ENCODE assay signal across 19 cellular contexts in genomic region chr12:14886271-14886670, GRCh38. TPM values are rescaled to one million over a fixed set of nuclear protein-coding genes. Genes with fewer than 3 reads are reported as not detected.
A peak's percentile ranks its signal among the peaks of the same experiment; 100 is the strongest.
DNase-seq lines count a peak whose midpoint lies in the region; FAIRE-seq and TF ChIP-seq lines count a peak whose summit lies in the region.
"Had no signal": no experiment of that assay in that cellular context is flagged by ENCODE, and none has a peak within 500 bp of the region (broad histone marks: within the 10 kb centered on the region; RNA-seq: fewer than 3 reads in every experiment).

No MANE protein-coding gene starts in this region.

- H3K4me3 ChIP-seq in ACC112 (ENCODE audit: low read depth, low read length) = peak overlapping the region; percentile 50
- no peak overlapping the region for H3K4me3 ChIP-seq in astrocyte (ENCODE audit: insufficient read depth, low read depth, low read length)
- peak overlapping the region in 1 of 2 donors; percentile 55 for H3K4me3 ChIP-seq in muscle layer of colon (ENCODE audit: low read depth in 1 of 2, low read length in 2 of 2)

- H3K9me3 ChIP-seq in astrocyte (ENCODE audit: insufficient read depth, low read depth, low read length) (no peaks in the 10 kb centered on the region), muscle layer of colon (ENCODE audit: low read length) (no peaks in the 10 kb centered on the region)
- H3K9me3 ChIP-seq: colonic mucosa, neutrophil, Peyer's patch had no signal

- H3K27me3 ChIP-seq in ACC112 (ENCODE audit: insufficient read depth, low read length) (no peaks in the 10 kb centered on the region), astrocyte (ENCODE audit: insufficient read depth, low read length) (no peaks in the 10 kb centered on the region), muscle layer of colon (ENCODE audit: control insufficient read depth in 1 of 2, insufficient read depth in 2 of 2, low read length in 2 of 2) (no peaks in the 10 kb centered on the region)
- H3K27me3 ChIP-seq: colonic mucosa, Peyer's patch had no signal

- CTCF ChIA-PET in activated CD4-positive, alpha-beta memory T cell treated with anti-CD3 and anti-CD28 coated beads, Interleukin-2, amount 10 ng/mL, durations not matched to agents 7 days and 5 days (lab: Charles Lee) = no interaction called here

- H3K4me2 ChIP-seq in astrocyte (ENCODE audit: low read length) = peak overlapping the region; percentile 53

- POLR2A ChIA-PET in activated CD4-positive, alpha-beta memory T cell treated with anti-CD3 and anti-CD28 coated beads, Interleukin-2, amount 10 ng/mL, durations not matched to agents 7 days and 5 days (lab: Charles Lee) = interaction anchor here (1.3 kb wide), 1 partner anchor 16 kb away, joined by 3 read pairs; no protein-coding TSS in a partner anchor

- peaks cover 7% of the 10 kb centered on the region for H3K4me1 Mint-ChIP-seq in astrocyte (ENCODE audit: low read depth, unreplicated experiment)
- H3K4me1 Mint-ChIP-seq in activated CD4-positive, alpha-beta memory T cell treated with anti-CD3 and anti-CD28 coated beads, Interleukin-2, amount 10 ng/mL, durations not matched to agents 7 days and 5 days = peaks cover 10% of the 10 kb centered on the region

- H2AFZ ChIP-seq in ACC112 (ENCODE audit: low read length, unreplicated experiment) (peak overlapping the region; percentile 34), astrocyte (ENCODE audit: low read depth, low read length) (no peak overlapping the region)

- H3K79me2 ChIP-seq in ACC112 (ENCODE audit: control insufficient read depth, insufficient read depth, low read length, unreplicated experiment) (no peaks in the 10 kb centered on the region), astrocyte (ENCODE audit: insufficient read depth, low read length) (no peaks in the 10 kb centered on the region)

- H3K4me1 ChIP-seq in ACC112 (ENCODE audit: control insufficient read depth, insufficient read depth, low read length, unreplicated experiment) (peaks cover 12% of the 10 kb centered on the region), astrocyte (ENCODE audit: insufficient read depth, low read length) (peaks cover 4% of the 10 kb centered on the region), muscle layer of colon (ENCODE audit: insufficient read depth, low read length) (peaks cover 18% of the 10 kb centered on the region)
- H3K4me1 ChIP-seq: colonic mucosa, Peyer's patch had no signal

- peaks cover 2% of the 10 kb centered on the region for H3K27me3 Mint-ChIP-seq in astrocyte (ENCODE audit: low read depth, unreplicated experiment)
- H3K27me3 Mint-ChIP-seq in activated CD4-positive, alpha-beta memory T cell treated with anti-CD3 and anti-CD28 coated beads, Interleukin-2, amount 10 ng/mL, durations not matched to agents 7 days and 5 days = peaks cover 42% of the 10 kb centered on the region

- no peaks in the 10 kb centered on the region for H4K20me1 ChIP-seq in astrocyte (ENCODE audit: insufficient read depth, low read length)

- H3K36me3 Mint-ChIP-seq in astrocyte (ENCODE audit: low read depth, unreplicated experiment) = no peaks in the 10 kb centered on the region
- H3K36me3 Mint-ChIP-seq in activated CD4-positive, alpha-beta memory T cell treated with anti-CD3 and anti-CD28 coated beads, Interleukin-2, amount 10 ng/mL, durations not matched to agents 7 days and 5 days (ENCODE audit: low read depth) = no peaks in the 10 kb centered on the region
- H3K36me3 Mint-ChIP-seq: activated naive CD4-positive, alpha-beta T cell treated with anti-CD3 and anti-CD28 coated beads, Interleukin-2, amount 10 ng/mL, durations not matched to agents 7 days and 5 days had no signal

- TF ChIP-seq CTCF in astrocyte (IDR thresholded peaks at IDR 0.05; ENCODE audit: insufficient read depth, low read depth, low read length) = no peak

- H3K27ac Mint-ChIP-seq in astrocyte (ENCODE audit: unreplicated experiment) = no peak overlapping the region
- no peak overlapping the region for H3K27ac Mint-ChIP-seq in activated CD4-positive, alpha-beta memory T cell treated with anti-CD3 and anti-CD28 coated beads, Interleukin-2, amount 10 ng/mL, durations not matched to agents 7 days and 5 days
- H3K27ac Mint-ChIP-seq: activated CD8-positive, alpha-beta T cell treated with anti-CD3 and anti-CD28 coated beads, Interleukin-2, amount 10 ng/mL, durations not matched to agents 7 days and 5 days; activated naive CD4-positive, alpha-beta T cell treated with anti-CD3 and anti-CD28 coated beads, Interleukin-2, amount 10 ng/mL, durations not matched to agents 7 days and 5 days; T-helper 2 cell treated with Interferon-gamma antibody and Interleukin-4, amounts not matched to agents 5 μg/mL and 100 μg/mL, for 36 hours had no signal

- FAIRE-seq in astrocyte (lab: Jason Lieb, UNC) = no peak
- FAIRE-seq: G401.6 had no signal

- DNase-seq in NCI-H1105 (lab: John Stamatoyannopoulos, UW) (peak; percentile 77), astrocyte (ENCODE audit: low read depth) (no peak), cerebellar nuclear complex (lab: John Stamatoyannopoulos, UW) (no peak), AG20443 (ENCODE audit: low spot score) (no peak), substantia nigra (lab: John Stamatoyannopoulos, UW) (no peak)
- no peak for DNase-seq in activated CD4-positive, alpha-beta memory T cell treated with anti-CD3 and anti-CD28 coated beads, Interleukin-2, amount 10 ng/mL, durations not matched to agents 7 days and 5 days
- DNase-seq: activated CD8-positive, alpha-beta T cell treated with anti-CD3 and anti-CD28 coated beads, Interleukin-2, amount 10 ng/mL, durations not matched to agents 7 days and 5 days; activated naive CD4-positive, alpha-beta T cell treated with anti-CD3 and anti-CD28 coated beads, Interleukin-2, amount 10 ng/mL, durations not matched to agents 7 days and 5 days; colonic mucosa; NCI-H1694 treated with DMSO at 0.1 percent for 48 hours; stimulated activated CD4-positive, alpha-beta T cell treated with anti-CD3 and anti-CD28 coated beads, Interleukin-15, amount 100 ng/mL, for 24 hours; stimulated activated CD8-positive, alpha-beta memory T cell treated with anti-CD3 and anti-CD28 coated beads, Interleukin-4, amount 100 ng/mL, for 48 hours had no signal

- H3K9ac ChIP-seq in astrocyte (ENCODE audit: low read length) (no peak overlapping the region), muscle layer of colon (ENCODE audit: low read length) (no peak overlapping the region)

- no peak overlapping the region for H3K27ac ChIP-seq in ACC112 (ENCODE audit: low read depth, low read length)
- H3K27ac ChIP-seq in astrocyte (ENCODE audit: low read depth, low read length) = no peak overlapping the region
- H3K27ac ChIP-seq in muscle layer of colon (ENCODE audit: low read depth, low read length) = peak overlapping the region; percentile 76
- no peak overlapping the region for H3K27ac ChIP-seq in substantia nigra (ENCODE audit: low read depth, low read length, poor library complexity, severe bottlenecking)
- H3K27ac ChIP-seq: neutrophil had no signal

- H3K4me3 Mint-ChIP-seq in astrocyte (ENCODE audit: unreplicated experiment) = no peak overlapping the region
- H3K4me3 Mint-ChIP-seq in activated CD4-positive, alpha-beta memory T cell treated with anti-CD3 and anti-CD28 coated beads, Interleukin-2, amount 10 ng/mL, durations not matched to agents 7 days and 5 days = no peak overlapping the region
- H3K4me3 Mint-ChIP-seq: activated CD8-positive, alpha-beta T cell treated with anti-CD3 and anti-CD28 coated beads, Interleukin-2, amount 10 ng/mL, durations not matched to agents 7 days and 5 days; activated naive CD4-positive, alpha-beta T cell treated with anti-CD3 and anti-CD28 coated beads, Interleukin-2, amount 10 ng/mL, durations not matched to agents 7 days and 5 days; T-helper 2 cell treated with Interferon-gamma antibody and Interleukin-4, amounts not matched to agents 5 μg/mL and 100 μg/mL, for 36 hours had no signal

- H3K36me3 ChIP-seq in ACC112 (ENCODE audit: insufficient read depth, low read length) (no peaks in the 10 kb centered on the region), astrocyte (ENCODE audit: insufficient read depth, low read length) (no peaks in the 10 kb centered on the region), muscle layer of colon (ENCODE audit: insufficient read depth, low read length) (peaks cover 14% of the 10 kb centered on the region)
- H3K36me3 ChIP-seq: colonic mucosa, neutrophil, Peyer's patch had no signal

- H3K9me3 Mint-ChIP-seq in astrocyte (ENCODE audit: unreplicated experiment) = peaks cover 1% of the 10 kb centered on the region
- H3K9me3 Mint-ChIP-seq in activated CD4-positive, alpha-beta memory T cell treated with anti-CD3 and anti-CD28 coated beads, Interleukin-2, amount 10 ng/mL, durations not matched to agents 7 days and 5 days = no peaks in the 10 kb centered on the region
- H3K9me3 Mint-ChIP-seq: activated naive CD4-positive, alpha-beta T cell treated with anti-CD3 and anti-CD28 coated beads, Interleukin-2, amount 10 ng/mL, durations not matched to agents 7 days and 5 days; T-helper 2 cell treated with Interferon-gamma antibody and Interleukin-4, amounts not matched to agents 5 μg/mL and 100 μg/mL, for 36 hours had no signal

RNA-seq across cellular contexts. Expression of gene MGP, which starts 0.6 kb away (rescaled TPM):
- total RNA-seq in astrocyte = not detected in 2 replicates
- total RNA-seq in activated CD4-positive, alpha-beta memory T cell treated with anti-CD3 and anti-CD28 coated beads, Interleukin-2, amount 10 ng/mL, durations not matched to agents 7 days and 5 days = not detected

RNA-seq across cellular contexts. Expression of gene ART4, which starts 42.9 kb away (rescaled TPM):
- not detected in 2 replicates for total RNA-seq in astrocyte
- total RNA-seq in activated CD4-positive, alpha-beta memory T cell treated with anti-CD3 and anti-CD28 coated beads, Interleukin-2, amount 10 ng/mL, durations not matched to agents 7 days and 5 days = not detected
- total RNA-seq: activated CD8-positive, alpha-beta T cell treated with anti-CD3 and anti-CD28 coated beads, Interleukin-2, amount 10 ng/mL, durations not matched to agents 7 days and 5 days had no signal

RNA-seq across cellular contexts. Expression of gene ERP27, which starts 52.1 kb away (rescaled TPM):
- total RNA-seq in astrocyte = 0.29 and 1.0 TPM in 2 replicates
- total RNA-seq in activated CD4-positive, alpha-beta memory T cell treated with anti-CD3 and anti-CD28 coated beads, Interleukin-2, amount 10 ng/mL, durations not matched to agents 7 days and 5 days = 1 to 10 TPM; 7.2 to 8.5 TPM
- total RNA-seq: fibroblast of villous mesenchyme had no signal
